27 cellular contexts compared by ENCODE assay signal in the genomic region with DNA sequence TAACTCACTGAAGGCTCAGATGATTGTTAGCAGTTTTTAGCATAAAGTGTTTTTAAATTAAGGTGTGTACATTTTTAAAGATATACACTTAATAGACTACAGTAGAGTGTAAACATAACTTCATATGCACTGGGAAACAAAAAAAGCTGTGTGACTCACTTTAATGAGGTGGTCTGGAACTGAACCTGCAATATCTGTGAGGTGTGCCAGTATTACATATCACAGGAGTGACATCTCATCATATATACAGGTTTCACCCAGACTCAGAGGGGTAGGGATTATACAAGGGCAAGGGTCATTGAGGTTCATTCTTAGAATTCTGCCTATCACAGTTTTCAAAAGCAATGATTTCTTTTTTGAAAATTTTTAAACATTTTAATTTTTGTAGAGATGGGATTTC.
"Had no signal": no experiment of that assay in that cellular context is flagged by ENCODE, and none has a peak within 500 bp of the region (broad histone marks: within the 10 kb centered on the region; RNA-seq: fewer than 3 reads in every experiment).

No MANE protein-coding gene starts in this region.

- H3K4me1 ChIP-seq: left lung, lower lobe of right lung, pancreas, prostate gland, tibial artery, upper lobe of right lung had no signal

- ATAC-seq: left colon; left lung; lower lobe of right lung; naive thymus-derived CD8-positive, alpha-beta T cell; pancreas; right cardiac atrium; sciatic nerve; stimulated activated memory B cell treated with anti-CD40 and anti-IgM and Interleukin-4, amounts not matched to agents 10 μg/mL and 1 μg/mL and 100 μg/mL, for 72 hours; upper lobe of right lung had no signal

- H3K36me3 Mint-ChIP-seq: stimulated activated memory B cell treated with anti-CD40 and anti-IgM and Interleukin-4, amounts not matched to agents 10 μg/mL and 1 μg/mL and 100 μg/mL, for 72 hours had no signal

- DNase-seq: hypothalamus; immature natural killer cell; kidney; left colon; left lung; lower lobe of right lung; mammary epithelial cell; mesenchymal stem cell; naive thymus-derived CD8-positive, alpha-beta T cell; nucleus accumbens; pancreas; posterior cingulate gyrus; retina; right cardiac atrium; stimulated activated CD4-positive, alpha-beta T cell treated with anti-CD3 and anti-CD28 coated beads, Interleukin-4, amount 100 ng/mL, for 24 hours; stimulated activated naive CD4-positive, alpha-beta T cell treated with Interleukin-2 at 50 U/mL for 16 hours; tibial artery; trophoblast cell; upper lobe of right lung had no signal

- H3K36me3 ChIP-seq: left lung, lower lobe of right lung, pancreas, prostate gland, suprapubic skin, thoracic aorta, tibial artery, upper lobe of right lung had no signal

- H3K27me3 ChIP-seq: left lung, pancreas, suprapubic skin, tibial artery, upper lobe of right lung had no signal

- H3K9me3 ChIP-seq: left lung, lower lobe of right lung, pancreas, prostate gland, suprapubic skin, thoracic aorta, tibial artery, upper lobe of right lung had no signal

- H3K27ac ChIP-seq: left lung, lower lobe of right lung, pancreas, prostate gland, skin epidermis, suprapubic skin, thoracic aorta, tibial artery, upper lobe of right lung had no signal

- H3K27ac Mint-ChIP-seq: immature natural killer cell; nephron; stimulated activated memory B cell treated with anti-CD40 and anti-IgM and Interleukin-4, amounts not matched to agents 10 μg/mL and 1 μg/mL and 100 μg/mL, for 72 hours had no signal

- H3K9me3 Mint-ChIP-seq: nephron; neural crest cell; stimulated activated memory B cell treated with anti-CD40 and anti-IgM and Interleukin-4, amounts not matched to agents 10 μg/mL and 1 μg/mL and 100 μg/mL, for 72 hours had no signal

- H3K4me3 ChIP-seq: left lung, lower lobe of right lung, pancreas, prostate gland, skin epidermis, suprapubic skin, thoracic aorta, tibial artery, upper lobe of right lung had no signal

- H3K4me1 Mint-ChIP-seq: immature natural killer cell; nephron; neural crest cell; stimulated activated memory B cell treated with anti-CD40 and anti-IgM and Interleukin-4, amounts not matched to agents 10 μg/mL and 1 μg/mL and 100 μg/mL, for 72 hours had no signal

- H3K4me3 Mint-ChIP-seq: immature natural killer cell; naive thymus-derived CD8-positive, alpha-beta T cell; nephron; neural crest cell; stimulated activated memory B cell treated with anti-CD40 and anti-IgM and Interleukin-4, amounts not matched to agents 10 μg/mL and 1 μg/mL and 100 μg/mL, for 72 hours had no signal
